25 cellular contexts compared by ENCODE assay signal in genomic region chr10:48460148-48460545, GRCh38.
A peak's percentile ranks its signal among the peaks of the same experiment; 100 is the strongest.
DNase-seq lines count a peak whose midpoint lies in the region; FAIRE-seq and TF ChIP-seq lines count a peak whose summit lies in the region.
"Had no signal": no experiment of that assay in that cellular context is flagged by ENCODE, and none has a peak within 500 bp of the region (broad histone marks: within the 10 kb centered on the region; RNA-seq: fewer than 3 reads in every experiment).

No MANE protein-coding gene starts in this region.

- no peak for TF ChIP-seq CTCF in HFFc6 (IDR thresholded peaks at IDR 0.05)
- no peak for TF ChIP-seq CTCF in H1 (IDR thresholded peaks at IDR 0.05; ENCODE audit: control extremely low read depth in 1 of 3, insufficient read depth in 1 of 3, low read depth in 1 of 3, low read length in 3 of 3)
- no peak for TF ChIP-seq CTCF in osteoblast (IDR thresholded peaks at IDR 0.05; ENCODE audit: extremely low read depth, low read depth, low read length)

- H3K9me3 ChIP-seq in H1 (ENCODE audit: insufficient read depth in 2 of 2, low read depth in 1 of 2, low read length in 1 of 2) (no peaks in the 10 kb centered on the region), osteoblast (ENCODE audit: low read depth, low read length) (no peaks in the 10 kb centered on the region)
- H3K9me3 ChIP-seq: BLaER1, SK-N-SH had no signal

- no peak overlapping the region for H2BK20ac ChIP-seq in H1 (ENCODE audit: low read length)

- H4K91ac ChIP-seq in H1 (replicated peaks; ENCODE audit: insufficient read length, low read length) = no peak overlapping the region

- H2AFZ ChIP-seq in H1 (ENCODE audit: low read length) (no peak overlapping the region), osteoblast (ENCODE audit: low read length) (no peak overlapping the region)
- H2AFZ ChIP-seq: GM23338 had no signal

- H3K27ac ChIP-seq in H1 (ENCODE audit: low read depth, low read length) = no peak overlapping the region
- no peak overlapping the region for H3K27ac ChIP-seq in osteoblast (ENCODE audit: low read depth, low read length)
- H3K27ac ChIP-seq: BLaER1, HL-60 had no signal

- no peak overlapping the region for H3K56ac ChIP-seq in H1 (replicated peaks; ENCODE audit: insufficient read length, low read depth, low read length)

- peaks cover 0 to 7% (median 3%) of the 10 kb centered on the region in 4 experiments; a peak in 5 of 7 replicates for H3K4me1 ChIP-seq in H1 (replicated peaks in 1 of 4; ENCODE audit: control insufficient read depth in 3 of 4, insufficient read depth in 4 of 4, low read length in 3 of 4)
- H3K4me1 ChIP-seq in osteoblast (ENCODE audit: insufficient read depth, low read length) = no peaks in the 10 kb centered on the region

- POLR2A ChIA-PET in H1 (lab: Charles Lee; ENCODE audit: partially characterized antibody) = no interaction called here

- no peak overlapping the region for H2BK120ac ChIP-seq in H1 (replicated peaks; ENCODE audit: low read depth, low read length)

- no peak overlapping the region for H2BK15ac ChIP-seq in H1 (ENCODE audit: low read length)

- H3K4me3 ChIP-seq in H1 (ENCODE audit: extremely low read depth in 1 of 4, insufficient read depth in 2 of 4, low read depth in 3 of 4, low read length in 4 of 4) = no peak overlapping the region
- no peak overlapping the region for H3K4me3 ChIP-seq in osteoblast (ENCODE audit: insufficient read depth, low read length)
- H3K4me3 ChIP-seq: BLaER1, GM23338 had no signal

- H3K9me3 Mint-ChIP-seq in HFFc6 = no peaks in the 10 kb centered on the region
- H3K9me3 Mint-ChIP-seq: CD4-positive, CD25-positive, alpha-beta regulatory T cell; GM23338 had no signal

- peaks cover 9% of the 10 kb centered on the region for H3K27me3 Mint-ChIP-seq in HFFc6 (ENCODE audit: insufficient read depth)
- H3K27me3 Mint-ChIP-seq: CD4-positive, CD25-positive, alpha-beta regulatory T cell had no signal

- H3K27me3 ChIP-seq in H1 (replicated peaks in 1 of 4; ENCODE audit: control insufficient read depth in 3 of 4, extremely low read depth in 1 of 4, insufficient read depth in 3 of 4, low read length in 3 of 4) (no peaks in the 10 kb centered on the region), osteoblast (ENCODE audit: insufficient read depth, low read length) (no peaks in the 10 kb centered on the region)
- H3K27me3 ChIP-seq: BLaER1 had no signal

- TF ChIP-seq POLR2A in H1 (IDR thresholded peaks at IDR 0.05; ENCODE audit: control extremely low read depth in 1 of 2, low read depth in 2 of 2, low read length in 2 of 2) = no peak

- no peak overlapping the region for H4K5ac ChIP-seq in H1 (ENCODE audit: insufficient read length, low read depth, low read length)

- H4K20me1 ChIP-seq in H1 (replicated peaks in 1 of 2; ENCODE audit: control insufficient read depth in 1 of 2, insufficient read depth in 2 of 2, low read length in 2 of 2) (peaks cover 1 to 8% of the 10 kb centered on the region in 2 experiments), osteoblast (ENCODE audit: insufficient read depth, low read length) (peaks cover 56% of the 10 kb centered on the region)
- H4K20me1 ChIP-seq: BLaER1 had no signal

- H2BK5ac ChIP-seq in H1 (ENCODE audit: low read depth, low read length) = 0 out of 2 replicates have a peak overlapping the region, but pooled peaks have one; percentile 1

- H3K14ac ChIP-seq in H1 (ENCODE audit: insufficient read length) = no peak overlapping the region

- H3K4me1 Mint-ChIP-seq in HFFc6 (ENCODE audit: low read depth) = peaks cover 28% of the 10 kb centered on the region
- H3K4me1 Mint-ChIP-seq: CD4-positive, CD25-positive, alpha-beta regulatory T cell had no signal

- H2BK12ac ChIP-seq in H1 (ENCODE audit: low read depth, low read length) = no peak overlapping the region

- no peak overlapping the region for H4K8ac ChIP-seq in H1 (ENCODE audit: extremely low read depth, insufficient read depth, low read length)

- no peaks in the 10 kb centered on the region for H3K23me2 ChIP-seq in H1 (ENCODE audit: low read depth, low read length)

- H3K27ac Mint-ChIP-seq in HFFc6 = peak overlapping the region; percentile 29; the same call in 1 of the 2 replicates
- H3K27ac Mint-ChIP-seq: CD4-positive, CD25-positive, alpha-beta regulatory T cell; GM23338 had no signal

- H3K9ac ChIP-seq in H1 (replicated peaks in 1 of 4; ENCODE audit: extremely low read depth in 1 of 4, low read depth in 3 of 4, low read length in 3 of 4) = no peak overlapping the region
- H3K9ac ChIP-seq: BLaER1, SK-N-SH had no signal

- peaks cover 15% of the 10 kb centered on the region for H3K36me3 Mint-ChIP-seq in HFFc6 (ENCODE audit: low read depth)
- H3K36me3 Mint-ChIP-seq: CD4-positive, CD25-positive, alpha-beta regulatory T cell had no signal

- no peak overlapping the region for H3K4ac ChIP-seq in H1 (replicated peaks; ENCODE audit: insufficient read length, low read depth, low read length)

- no peaks in the 10 kb centered on the region; the same call in 1 of the 2 replicates for H3K79me1 ChIP-seq in H1 (ENCODE audit: low read depth, low read length)

- TF ChIP-seq RAD21 in H1 (IDR thresholded peaks at IDR 0.05 in 1 of 2, conservative IDR thresholded peaks at IDR 0.05 in 1 of 2; ENCODE audit: low read depth in 2 of 2, low read length in 2 of 2) = no peak

- no peak overlapping the region for H3K18ac ChIP-seq in H1 (ENCODE audit: extremely low read depth, low read length)

- no peak for TF ChIP-seq EP300 in H1 (IDR thresholded peaks at IDR 0.05; ENCODE audit: borderline replicate concordance in 1 of 2, low read depth in 2 of 2, low read length in 2 of 2)

- no peaks in the 10 kb centered on the region for H3K36me3 ChIP-seq in H1 (ENCODE audit: control insufficient read depth in 2 of 4, insufficient read depth in 4 of 4, low read length in 3 of 4)
- H3K36me3 ChIP-seq in osteoblast (ENCODE audit: insufficient read depth, low read length) = peaks cover 5% of the 10 kb centered on the region
- H3K36me3 ChIP-seq: BLaER1 had no signal

- H3K79me2 ChIP-seq in H1 (ENCODE audit: control insufficient read depth in 1 of 2, insufficient read depth in 2 of 2, low read length in 2 of 2) (no peaks in the 10 kb centered on the region), osteoblast (ENCODE audit: insufficient read depth, low read length) (peaks cover 94% of the 10 kb centered on the region)

- FAIRE-seq in H1 (lab: Jason Lieb, UNC) = no peak
- FAIRE-seq: GM19239 had no signal

- no peak overlapping the region for H2AK5ac ChIP-seq in H1 (ENCODE audit: low read depth, low read length)

- no peak for DNase-seq in HFFc6
- DNase-seq in OCI-M1 (lab: John Stamatoyannopoulos, UW) = peak; percentile 50
- DNase-seq in H1 (ENCODE audit: low read depth in 1 of 2, low spot score in 2 of 2) = no peak
- peak; percentile 77 for DNase-seq in osteoblast (ENCODE audit: insufficient read length, low spot score, missing footprints)
- DNase-seq in NCI-H524 (lab: John Stamatoyannopoulos, UW) = no peak
- DNase-seq in stimulated activated CD4-positive, alpha-beta T cell treated with anti-CD3 and anti-CD28 coated beads, Interleukin-2, amount 100 ng/mL, for 24 hours = no peak
- DNase-seq in DMS114 treated with DMSO at 0.1 percent for 48 hours (lab: John Stamatoyannopoulos, UW; ENCODE audit: unreplicated experiment) = no peak
- DNase-seq: CD4-positive, CD25-positive, alpha-beta regulatory T cell; HCEC 1CT; MM.1S; NCI-H1048; NCI-H1417; NCI-H1694; NCI-H2081; NCI-H2171 treated with DMSO at 0.1 percent for 48 hours; NCI-H345; NCI-H510A treated with DMSO at 0.1 percent for 48 hours; NCI-H774; PC-3; SK-N-SH; SW 1271 had no signal

- no peak overlapping the region for H3K4me3 Mint-ChIP-seq in HFFc6
- H3K4me3 Mint-ChIP-seq: CD4-positive, CD25-positive, alpha-beta regulatory T cell; GM23338 had no signal

- 86% methylated on average over 2 of the region's 2 CpGs; no CpG with 5 or more reads in 1 of the 2 experiments for WGBS in H1 (ENCODE audit: extremely low coverage in 1 of 2, insufficient coverage in 1 of 2, insufficient read length in 1 of 2, insufficient replicate concordance in 2 of 2, low coverage in 1 of 2, low lambda C conversion rate in 2 of 2, missing lambda C conversion rate in 1 of 2), 2 experiments

- H3K23ac ChIP-seq in H1 (ENCODE audit: insufficient read length) = no peak overlapping the region

- no peak overlapping the region for H3K4me2 ChIP-seq in H1 (ENCODE audit: insufficient read depth in 1 of 2, low read depth in 2 of 2, low read length in 2 of 2)
- H3K4me2 ChIP-seq in osteoblast (ENCODE audit: insufficient read depth, low read length) = no peak overlapping the region
- H3K4me2 ChIP-seq: BLaER1, GM23338, SK-N-SH had no signal

- CTCF ChIA-PET in H1 (lab: Charles Lee; ENCODE audit: partially characterized antibody) = interaction anchor here (0.8 to 12.6 kb wide), 11 partner anchors 9 to 155 kb away, joined by 3 to 112 read pairs (median 4); no protein-coding TSS in a partner anchor

TF ChIP-seq in H1, 55 proteins besides CTCF, POLR2A, EP300 and RAD21 (continues in another document):
- TF ChIP-seq SAP30 (IDR thresholded peaks at IDR 0.05; ENCODE audit: insufficient read depth, insufficient replicate concordance, low read length) = no peak
- TF ChIP-seq ATF3 (IDR thresholded peaks at IDR 0.05; ENCODE audit: insufficient read depth, low read depth, low read length) = no peak
- no peak for TF ChIP-seq CTBP2 (IDR thresholded peaks at IDR 0.05; ENCODE audit: borderline replicate concordance, insufficient read depth, insufficient read length, low read length)
- no peak for TF ChIP-seq CHD1 (IDR thresholded peaks at IDR 0.05; ENCODE audit: low read depth, low read length)
- TF ChIP-seq TCF12 (IDR thresholded peaks at IDR 0.05; ENCODE audit: low read depth, low read length) = no peak
- no peak for TF ChIP-seq TBP (IDR thresholded peaks at IDR 0.05; ENCODE audit: low read depth, low read length)
- no peak for TF ChIP-seq RFX5 (IDR thresholded peaks at IDR 0.05; ENCODE audit: borderline replicate concordance, low read depth, low read length)
- no peak for TF ChIP-seq ATF2 (IDR thresholded peaks at IDR 0.05; ENCODE audit: low read length)
- no peak for TF ChIP-seq BCL11A (IDR thresholded peaks at IDR 0.05; ENCODE audit: low read depth in 2 of 2, low read length in 2 of 2)
- TF ChIP-seq GTF2F1 (IDR thresholded peaks at IDR 0.05; ENCODE audit: borderline replicate concordance, low read depth, low read length) = no peak

Comparison
In these comparisons a context has a peak if more than half of its experiments do, and no peak if none do; other contexts are left out.
1. DNase-seq: peak in OCI-M1 (single experiment) and osteoblast (single experiment); none in HFFc6 (single experiment), H1 (0 of 2), NCI-H524 (0 of 2), stimulated activated CD4-positive, alpha-beta T cell treated with anti-CD3 and anti-CD28 coated beads, Interleukin-2, amount 100 ng/mL, for 24 hours (0 of 2) and DMS114 treated with DMSO at 0.1 percent for 48 hours (single experiment).